29 cellular contexts compared by ENCODE assay signal in genomic region chr7:55194522-55194921, GRCh38.
DNase-seq lines count a peak whose midpoint lies in the region; ATAC-seq, FAIRE-seq and TF ChIP-seq lines count a peak whose summit lies in the region.
"Had no signal": no experiment of that assay in that cellular context is flagged by ENCODE, and none has a peak within 500 bp of the region (broad histone marks: within the 10 kb centered on the region; RNA-seq: fewer than 3 reads in every experiment).

No MANE protein-coding gene starts in this region.

- CTCF ChIA-PET in SK-N-SH (lab: Yijun Ruan, JAX) (interaction anchor here (3.6 to 3.8 kb wide), 2 partner anchors 61 kb away, joined by 32 to 50 read pairs; no protein-coding TSS in a partner anchor), A673 (lab: Charles Lee) (no interaction called here)

- peaks cover 9% of the 10 kb centered on the region; the same call in 1 of the 2 replicates for H3K79me2 ChIP-seq in SK-N-SH (ENCODE audit: insufficient read depth)

- no peaks in the 10 kb centered on the region; the same call in 1 of the 2 replicates for H4K20me1 ChIP-seq in SK-N-SH (ENCODE audit: insufficient read depth)

- H3K4me3 ChIP-seq in SK-N-SH (ENCODE audit: low read depth in 2 of 2, low read length in 1 of 2), result no peak overlapping the region
- H3K4me3 ChIP-seq in lung, result no peak overlapping the region
- H3K4me3 ChIP-seq in A673 (ENCODE audit: low read depth, low read length, poor library complexity, severe bottlenecking), result no peak overlapping the region
- H3K4me3 ChIP-seq: colonic mucosa, tibial nerve had no signal

- H3K9ac ChIP-seq in SK-N-SH, result no peak overlapping the region

- no peaks in the 10 kb centered on the region for H3K9me2 ChIP-seq in SK-N-SH

- peaks cover 58% of the 10 kb centered on the region for H3F3A ChIP-seq in SK-N-SH (replicated peaks; ENCODE audit: insufficient read depth)

- H3K4me2 ChIP-seq in SK-N-SH, result peak overlapping the region; percentile 6; the same call in 1 of the 2 replicates

- peak; percentile 78 for FAIRE-seq in urothelium cell line (lab: Jason Lieb, UNC)
- FAIRE-seq: D721Med, GM18507, RCC 7860 had no signal

- no peak for DNase-seq in SK-N-SH
- DNase-seq in cerebellum (ENCODE audit: low spot score), result peak; percentile 50
- peak; percentile 48 for DNase-seq in lung (ENCODE audit: low spot score)
- DNase-seq in urothelium cell line (ENCODE audit: low spot score), result no peak
- DNase-seq in A673 (ENCODE audit: low spot score), result no peak
- DNase-seq in A172 (ENCODE audit: low spot score), result no peak
- DNase-seq: 8988T; activated CD4-positive, alpha-beta T cell treated with anti-CD3 and anti-CD28 coated beads, Interleukin-2, amount 10 ng/mL, durations not matched to agents 7 days and 5 days; activated gamma-delta T cell treated with Interleukin-2 at 50 U/mL for 16 hours; activated naive CD8-positive, alpha-beta T cell treated with anti-CD3 and anti-CD28 coated beads, Interleukin-2, amount 10 ng/mL, durations not matched to agents 7 days and 5 days; activated T-cell treated with anti-CD3 and anti-CD28 coated beads, Interleukin-2, amount 50 U/mL, for 48 hours; aorta; CD4-positive, CD25-positive, alpha-beta regulatory T cell; colonic mucosa; left ventricle myocardium superior; naive thymus-derived CD8-positive, alpha-beta T cell; NCI-H146; NCI-H2107; SIG-M5; stimulated activated CD4-positive, alpha-beta T cell treated with anti-CD3 and anti-CD28 coated beads, Interleukin-4, amount 100 ng/mL, for 1 hour; SW 1271; T-helper 9 cell; WERI-Rb-1 had no signal

- peak overlapping the region; percentile 36 to 91 for H3K27ac ChIP-seq in SK-N-SH (ENCODE audit: low read depth in 2 of 2, low read length in 1 of 2)
- peak overlapping the region in 1 of 2 donors; percentile 35 for H3K27ac ChIP-seq in lung (ENCODE audit: low read depth in 1 of 2, low read length in 1 of 2)
- no peak overlapping the region for H3K27ac ChIP-seq in A673 (ENCODE audit: low read depth, low read length, poor library complexity, severe bottlenecking)
- H3K27ac ChIP-seq: colonic mucosa, tibial nerve, WERI-Rb-1 had no signal

- POLR2A ChIA-PET in SK-N-SH (lab: Yijun Ruan, JAX) (interaction anchor here (0.7 kb wide), 1 partner anchor 60 kb away, joined by 3 read pairs; no protein-coding TSS in a partner anchor), A673 (lab: Charles Lee; ENCODE audit: low non-redundant PET) (no interaction called here)

- H3K36me3 ChIP-seq in SK-N-SH (replicated peaks in 1 of 2; ENCODE audit: control insufficient read depth in 1 of 2, insufficient read depth in 2 of 2, low read length in 1 of 2) (peaks cover 8 to 67% of the 10 kb centered on the region in 2 experiments), lung (ENCODE audit: control insufficient read depth in 2 of 2, insufficient read depth in 2 of 2, low read length in 2 of 2) (peaks cover 0 to 21% of the 10 kb centered on the region in 2 donors), A673 (ENCODE audit: insufficient read depth, low read length, poor library complexity, severe bottlenecking) (no peaks in the 10 kb centered on the region)
- H3K36me3 ChIP-seq: colonic mucosa, WERI-Rb-1 had no signal

- BruUV-seq in A673 (replicated peaks; lab: Mats Ljungman, UMichigan), result no TSS peak

- no peak for TF ChIP-seq EP300 in SK-N-SH (IDR thresholded peaks at IDR 0.05; ENCODE audit: borderline replicate concordance in 1 of 2, low read depth in 1 of 2, low read length in 1 of 2)

- H2AFZ ChIP-seq in SK-N-SH (ENCODE audit: low read depth), result no peak overlapping the region

- no peaks in the 10 kb centered on the region for H3K9me3 ChIP-seq in SK-N-SH
- H3K9me3 ChIP-seq in lung (ENCODE audit: control insufficient read depth in 2 of 2, insufficient read depth in 1 of 2, low read length in 1 of 2), result no peaks in the 10 kb centered on the region
- H3K9me3 ChIP-seq in A673 (ENCODE audit: low read depth, low read length, poor library complexity, severe bottlenecking), result no peaks in the 10 kb centered on the region
- H3K9me3 ChIP-seq: colonic mucosa, tibial nerve had no signal

- TF ChIP-seq CTCF in SK-N-SH (IDR thresholded peaks at IDR 0.05) (no peak), lung (IDR thresholded peaks at IDR 0.05; ENCODE audit: control extremely low read depth, extremely low read depth) (no peak), A673 (conservative IDR thresholded peaks at IDR 0.05; ENCODE audit: low read depth, low read length) (no peak)

- no peaks in the 10 kb centered on the region for H3K27me3 ChIP-seq in SK-N-SH (ENCODE audit: insufficient read depth)
- H3K27me3 ChIP-seq in lung (ENCODE audit: control insufficient read depth, insufficient read depth), result no peaks in the 10 kb centered on the region
- H3K27me3 ChIP-seq in A673 (replicated peaks; ENCODE audit: insufficient read depth, low read depth, low read length, poor library complexity), result no peaks in the 10 kb centered on the region
- H3K27me3 ChIP-seq: colonic mucosa, tibial nerve had no signal

- 90% methylated on average over 6 of the region's 6 CpGs for WGBS in SK-N-SH (ENCODE audit: low lambda C conversion rate)
- 57 to 73% methylated on average over 6 of the region's 6 CpGs for WGBS in lung, 2 donors

- intact Hi-C loops in A673 (cut with micrococcal nuclease; ENCODE audit: unreplicated experiment), result no loop called here

- no peak for TF ChIP-seq RAD21 in SK-N-SH (IDR thresholded peaks at IDR 0.05; ENCODE audit: low read length)

- H3K4me1 ChIP-seq in SK-N-SH (ENCODE audit: control insufficient read depth in 1 of 2, insufficient read depth in 2 of 2, low read depth in 1 of 2, low read length in 1 of 2) (peaks cover 42 to 48% of the 10 kb centered on the region in 2 experiments), lung (ENCODE audit: control insufficient read depth in 2 of 2, insufficient read depth in 2 of 2, low read length in 2 of 2) (peaks cover 0 to 7% of the 10 kb centered on the region in 2 donors), A673 (ENCODE audit: insufficient read depth, low read length, poor library complexity, severe bottlenecking) (peaks cover 13% of the 10 kb centered on the region)
- H3K4me1 ChIP-seq: colonic mucosa had no signal

- ATAC-seq in SK-N-SH treated with all-trans-retinoic acid at 6 μM for 48 hours (no peak), lung (ENCODE audit: insufficient read depth, low FRiP score) (no peak), GM18861 (IDR thresholded peaks at IDR 0.05; ENCODE audit: unreplicated experiment) (no peak)
- ATAC-seq: left ventricle myocardium superior; naive thymus-derived CD8-positive, alpha-beta T cell had no signal

TF ChIP-seq in SK-N-SH, 30 proteins besides CTCF, POLR2A, EP300 and RAD21 (continues in another document):
- peak; percentile 34 for TF ChIP-seq TCF12 (IDR thresholded peaks at IDR 0.05)
- no peak for TF ChIP-seq YY1 (IDR thresholded peaks at IDR 0.05; ENCODE audit: low read depth)
- TF ChIP-seq TAF1 (IDR thresholded peaks at IDR 0.05; ENCODE audit: borderline replicate concordance, low read depth, low read length), result no peak
- no peak for TF ChIP-seq ELF1 (IDR thresholded peaks at IDR 0.05)
- TF ChIP-seq PBX3 (IDR thresholded peaks at IDR 0.05), result peak; percentile 24; the same call in 1 of the 2 replicates
- TF ChIP-seq GATA2 (CRISPR knock-in tag; IDR thresholded peaks at IDR 0.05), result no peak
- no peak for TF ChIP-seq EZH2phosphoT487 (IDR thresholded peaks at IDR 0.05; ENCODE audit: borderline replicate concordance, low read depth)
- TF ChIP-seq RXRA (IDR thresholded peaks at IDR 0.05; ENCODE audit: borderline replicate concordance, low read depth), result no peak
- no peak for TF ChIP-seq SIN3A (IDR thresholded peaks at IDR 0.05; ENCODE audit: borderline replicate concordance, low read depth, low read length)

TF ChIP-seq in SK-N-SH treated with all-trans-retinoic acid at 6 μM for 48 hours, 23 proteins besides CTCF, POLR2A, EP300 and RAD21:
- TF ChIP-seq BACH2 (CRISPR knock-in tag; IDR thresholded peaks at IDR 0.05; ENCODE audit: borderline replicate concordance), result no peak
- TF ChIP-seq CSDC2 (CRISPR knock-in tag; IDR thresholded peaks at IDR 0.05), result no peak
- no peak for TF ChIP-seq RARB (CRISPR knock-in tag; IDR thresholded peaks at IDR 0.05)
- TF ChIP-seq ARNTL (CRISPR knock-in tag; IDR thresholded peaks at IDR 0.05; ENCODE audit: borderline replicate concordance, low read depth), result no peak

Comparison
In these comparisons a context has a peak if more than half of its experiments do, and no peak if none do; other contexts are left out.
1. DNase-seq: peak in cerebellum (single experiment) and lung (single experiment); none in SK-N-SH (single experiment), urothelium cell line (single experiment), A673 (single experiment) and A172 (single experiment).